ENCODE assay signal across 25 cellular contexts in the genomic region with DNA sequence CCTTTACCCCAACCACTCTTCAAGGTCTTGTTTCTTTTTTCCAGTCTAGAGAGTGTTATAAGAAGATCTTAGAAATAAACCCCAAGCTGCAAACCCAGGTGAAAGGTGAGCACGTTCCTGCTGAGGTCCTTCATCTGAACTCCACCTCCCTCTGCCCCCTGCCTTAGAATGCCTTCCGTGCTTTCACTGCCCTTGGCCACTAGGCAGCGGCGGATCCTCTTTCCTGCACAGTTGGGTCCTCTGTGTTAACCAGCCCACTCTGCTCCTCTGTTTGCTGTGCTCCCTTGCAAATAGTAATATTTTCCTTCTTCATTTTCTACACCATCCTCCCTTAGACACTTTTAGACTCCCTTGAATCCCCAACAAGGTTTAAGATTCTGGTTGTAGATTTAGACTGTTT. TPM values are rescaled to one million over a fixed set of nuclear protein-coding genes. Genes with fewer than 3 reads are reported as not detected.
"Had no signal": no experiment of that assay in that cellular context is flagged by ENCODE, and none has a peak within 500 bp of the region (broad histone marks: within the 10 kb centered on the region; RNA-seq: fewer than 3 reads in every experiment).

No MANE protein-coding gene starts in this region.

- FAIRE-seq: keratinocyte had no signal

- H3K9me3 Mint-ChIP-seq: activated naive CD4-positive, alpha-beta T cell treated with anti-CD3 and anti-CD28 coated beads for 36 hours; activated naive CD8-positive, alpha-beta T cell treated with anti-CD3 and anti-CD28 coated beads, Interleukin-2, amount 50 U/mL, for 24 hours had no signal

- H3K27me3 ChIP-seq: ascending aorta, cardiac muscle cell, dorsolateral prefrontal cortex, gastroesophageal sphincter, heart right ventricle, left lung, right atrium auricular region, tibial nerve, uterus had no signal

- H3K4me1 Mint-ChIP-seq: activated CD8-positive, alpha-beta memory T cell treated with anti-CD3 and anti-CD28 coated beads, Interleukin-2, amount 10 ng/mL, durations not matched to agents 7 days and 5 days; activated naive CD8-positive, alpha-beta T cell treated with anti-CD3 and anti-CD28 coated beads, Interleukin-2, amount 50 U/mL, for 24 hours had no signal

- H3K4me1 ChIP-seq: ascending aorta, gastroesophageal sphincter, heart right ventricle, left lung, right atrium auricular region, tibial nerve, uterus had no signal

- H3K4me3 ChIP-seq: ascending aorta, cardiac muscle cell, dorsolateral prefrontal cortex, gastroesophageal sphincter, heart right ventricle, left lung, mucosa of descending colon, right atrium auricular region, skin epidermis, tibial nerve, uterus had no signal

- ATAC-seq: activated CD8-positive, alpha-beta memory T cell treated with anti-CD3 and anti-CD28 coated beads, Interleukin-2, amount 10 ng/mL, durations not matched to agents 7 days and 5 days; activated naive CD8-positive, alpha-beta T cell treated with anti-CD3 and anti-CD28 coated beads, Interleukin-2, amount 50 U/mL, for 24 hours; gastroesophageal sphincter; heart right ventricle; left lung; mucosa of descending colon; naive thymus-derived CD4-positive, alpha-beta T cell had no signal

- H3K9me3 ChIP-seq: ascending aorta, left lung, mucosa of descending colon, uterus had no signal

- H3K36me3 ChIP-seq: uterus had no signal

- H3K4me3 Mint-ChIP-seq: activated CD8-positive, alpha-beta memory T cell treated with anti-CD3 and anti-CD28 coated beads, Interleukin-2, amount 10 ng/mL, durations not matched to agents 7 days and 5 days; activated naive CD4-positive, alpha-beta T cell treated with anti-CD3 and anti-CD28 coated beads for 36 hours; activated naive CD8-positive, alpha-beta T cell treated with anti-CD3 and anti-CD28 coated beads, Interleukin-2, amount 50 U/mL, for 24 hours; naive thymus-derived CD4-positive, alpha-beta T cell had no signal

- H3K27me3 Mint-ChIP-seq: activated CD8-positive, alpha-beta memory T cell treated with anti-CD3 and anti-CD28 coated beads, Interleukin-2, amount 10 ng/mL, durations not matched to agents 7 days and 5 days; activated naive CD8-positive, alpha-beta T cell treated with anti-CD3 and anti-CD28 coated beads, Interleukin-2, amount 50 U/mL, for 24 hours; naive thymus-derived CD4-positive, alpha-beta T cell had no signal

- H3K27ac ChIP-seq: ascending aorta, cardiac muscle cell, dorsolateral prefrontal cortex, gastroesophageal sphincter, heart right ventricle, left lung, right atrium auricular region, skin epidermis, tibial nerve, uterus had no signal

- H3K27ac Mint-ChIP-seq: activated CD8-positive, alpha-beta memory T cell treated with anti-CD3 and anti-CD28 coated beads, Interleukin-2, amount 10 ng/mL, durations not matched to agents 7 days and 5 days; activated naive CD4-positive, alpha-beta T cell treated with anti-CD3 and anti-CD28 coated beads for 36 hours; activated naive CD8-positive, alpha-beta T cell treated with anti-CD3 and anti-CD28 coated beads, Interleukin-2, amount 50 U/mL, for 24 hours; activated T-helper 2 cell treated with anti-CD3 and anti-CD28 coated beads, Interferon-gamma antibody, Interleukin-2, Interleukin-4, amounts not matched to agents 10 μg/mL and 5 μg/mL and 100 μg/mL, durations not matched to agents 14 hours and 24 hours and 36 hours had no signal

- DNase-seq: activated CD4-positive, alpha-beta T cell treated with anti-CD3 and anti-CD28 coated beads for 1 hour; activated CD4-positive, alpha-beta T cell treated with anti-CD3 and anti-CD28 coated beads, Interleukin-2, amount 50 U/mL, for 4 hours; activated CD8-positive, alpha-beta memory T cell treated with anti-CD3 and anti-CD28 coated beads, Interleukin-2, amount 10 ng/mL, durations not matched to agents 7 days and 5 days; activated naive CD4-positive, alpha-beta T cell treated with anti-CD3 and anti-CD28 coated beads for 36 hours; activated naive CD8-positive, alpha-beta T cell treated with anti-CD3 and anti-CD28 coated beads, Interleukin-2, amount 50 U/mL, for 24 hours; activated T-cell treated with anti-CD3 and anti-CD28 coated beads, Interleukin-2, amount 50 U/mL, for 1 hour; dorsolateral prefrontal cortex; heart right ventricle; left lung; mucosa of descending colon; naive thymus-derived CD4-positive, alpha-beta T cell; stimulated activated CD4-positive, alpha-beta T cell treated with anti-CD3 and anti-CD28 coated beads, Interleukin-15, amount 100 ng/mL, for 24 hours; stimulated activated CD4-positive, alpha-beta T cell treated with anti-CD3 and anti-CD28 coated beads, Interleukin-4, amount 100 ng/mL, for 24 hours; stimulated activated naive CD4-positive, alpha-beta T cell; substantia nigra; uterus had no signal

RNA-seq across cellular contexts. Expression of a gene that starts 48.8 kb away (rescaled TPM):
- total RNA-seq: ascending aorta; heart right ventricle; right atrium auricular region; T-helper 2 cell treated with Interferon-gamma antibody and Interleukin-4, amounts not matched to agents 100 ng/mL and 5 ng/mL, for 36 hours had no signal
- polyA plus RNA-seq: cardiac muscle cell had no signal
